Comparison of ENCODE assay signal across 8 cellular contexts in the genomic region with DNA sequence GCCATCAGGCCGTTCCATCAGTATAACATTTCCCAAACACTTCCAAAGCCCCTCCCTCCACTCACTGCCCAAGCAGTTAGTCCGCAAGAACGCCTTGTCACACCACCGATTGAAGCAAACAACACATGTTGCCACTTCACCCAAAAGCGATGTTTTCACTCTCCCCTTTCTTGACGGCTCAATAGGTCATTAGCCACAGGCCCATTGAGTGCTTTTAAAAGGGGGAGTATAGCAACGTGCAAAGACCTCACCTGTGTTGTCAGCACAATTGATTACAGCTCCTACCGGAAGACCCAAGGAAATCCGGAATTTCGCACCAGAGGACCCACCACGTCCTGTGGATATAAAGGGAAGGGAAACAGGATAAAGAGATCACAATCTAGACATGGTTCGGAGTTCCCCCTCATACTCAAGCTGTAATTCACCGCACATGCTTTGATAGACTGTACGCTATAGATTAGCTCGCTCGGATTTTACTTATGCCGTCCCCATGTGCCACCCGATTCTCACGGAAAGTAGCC. TPM values are rescaled to one million over a fixed set of nuclear protein-coding genes. Genes with fewer than 3 reads are reported as not detected.
DNase-seq lines count a peak whose midpoint lies in the region; ATAC-seq, FAIRE-seq and TF ChIP-seq lines count a peak whose summit lies in the region.

No MANE protein-coding gene starts in this region.

- H3K4me1 ChIP-seq in body of pancreas = peaks cover 28% of the 10 kb centered on the region
- H3K4me1 ChIP-seq in left lung = peaks cover 19 to 43% of the 10 kb centered on the region in 2 donors
- peaks cover 13% of the 10 kb centered on the region for H3K4me1 ChIP-seq in thymus (ENCODE audit: control insufficient read depth, insufficient read depth, low read length)

- H3K4me3 Mint-ChIP-seq in CD14-positive monocyte = peak overlapping the region; percentile 91 to 96

- DNase-seq in CD14-positive monocyte (ENCODE audit: low spot score) (no peak), body of pancreas (no peak), left lung (no peak), frontal cortex (ENCODE audit: low spot score in 2 of 2) (no peak), iPS-NIHi11 (ENCODE audit: low spot score) (no peak)
- no peak for DNase-seq in stimulated activated CD4-positive, alpha-beta T cell treated with anti-CD3 and anti-CD28 coated beads, Interleukin-2, amount 100 ng/mL, for 24 hours

- H3K4me3 ChIP-seq in body of pancreas (peak overlapping the region; percentile 55 to 93), left lung (peak overlapping the region; percentile 72 to 76), thymus (ENCODE audit: low read length) (peak overlapping the region; percentile 70)

- intact Hi-C loops in CD14-positive monocyte (cut with micrococcal nuclease) = loop anchor here in 1 of 2 donors (1.0 to 10.0 kb wide), 3 partner anchors 16 to 52 kb away; partner anchors contain the start of gene CWC25
- intact Hi-C loops in body of pancreas (cut with DNase I) = no loop called here
- intact Hi-C loops in left lung (cut with DNase I) = no loop called here

- H3K27ac ChIP-seq in KOPT-K1 (ENCODE audit: low read depth, low read length, poor library complexity, severe bottlenecking) (peak overlapping the region; percentile 81), body of pancreas (peak overlapping the region; percentile 90 to 95 (median 92)), left lung (peak overlapping the region; percentile 86 to 98), thymus (ENCODE audit: low read depth) (peak overlapping the region; percentile 97)

- ATAC-seq in body of pancreas (peak; percentile 1), left lung (peak; percentile 35)

- H3K9me3 Mint-ChIP-seq in CD14-positive monocyte = peaks cover 0 to 4% (median 0%) of the 10 kb centered on the region in 7 donors

- H3K4me1 Mint-ChIP-seq in CD14-positive monocyte = peaks cover 41% of the 10 kb centered on the region

- H3K9me3 ChIP-seq in KOPT-K1 (ENCODE audit: insufficient read depth, low read length, poor library complexity, severe bottlenecking) = no peaks in the 10 kb centered on the region
- no peaks in the 10 kb centered on the region for H3K9me3 ChIP-seq in body of pancreas
- H3K9me3 ChIP-seq in left lung = no peaks in the 10 kb centered on the region
- no peaks in the 10 kb centered on the region for H3K9me3 ChIP-seq in thymus (ENCODE audit: control insufficient read depth)

- no peak for TF ChIP-seq CTCF in CD14-positive monocyte (IDR thresholded peaks at IDR 0.05)
- no peak for TF ChIP-seq CTCF in body of pancreas (IDR thresholded peaks at IDR 0.05)
- TF ChIP-seq CTCF in left lung (IDR thresholded peaks at IDR 0.05) = no peak

- peaks cover 0 to 2% (median under 1%) of the 10 kb centered on the region in 3 donors for H3K27me3 Mint-ChIP-seq in CD14-positive monocyte (ENCODE audit: low read depth in 3 of 3)

- peaks cover 46 to 51% of the 10 kb centered on the region in 2 donors for H3K36me3 Mint-ChIP-seq in CD14-positive monocyte

- H3K36me3 ChIP-seq in KOPT-K1 (ENCODE audit: insufficient read depth, low read length) = peaks cover 53% of the 10 kb centered on the region
- peaks cover 4 to 14% of the 10 kb centered on the region in 2 donors for H3K36me3 ChIP-seq in body of pancreas (replicated peaks in 1 of 2; ENCODE audit: insufficient read depth in 1 of 2, low read depth in 2 of 2)
- peaks cover 0 to 50% of the 10 kb centered on the region in 2 donors for H3K36me3 ChIP-seq in left lung
- H3K36me3 ChIP-seq in thymus (ENCODE audit: control insufficient read depth, insufficient read depth) = peaks cover 27% of the 10 kb centered on the region

- H3K27me3 ChIP-seq in body of pancreas (no peaks in the 10 kb centered on the region), left lung (no peaks in the 10 kb centered on the region), thymus (ENCODE audit: control insufficient read depth, insufficient read depth) (no peaks in the 10 kb centered on the region)

- no peak for TF ChIP-seq POLR2A in body of pancreas (IDR thresholded peaks at IDR 0.05)

- 0 to 1% methylated on average over 17 to 19 of the region's 19 CpGs for WGBS in body of pancreas, 2 donors
- 2% methylated on average over 19 of the region's 19 CpGs for WGBS in thymus

- no peak for FAIRE-seq in frontal cortex (lab: Jason Lieb, UNC)

- peak overlapping the region; percentile 98 to 99 (median 99) for H3K27ac Mint-ChIP-seq in CD14-positive monocyte

RNA-seq across cellular contexts. Expression of gene RPL23, which starts 0.7 kb away (rescaled TPM):
- polyA plus RNA-seq in CD14-positive monocyte (100 to 1,000 TPM; 561 to 618 TPM), thymus (4,550 TPM)
- total RNA-seq in body of pancreas (100 to 1,000 TPM; 693 to 755 TPM), left lung (1,000 to 10,000 TPM; 1,144 to 1,160 TPM), frontal cortex (1,517 TPM)

RNA-seq across cellular contexts. Expression of gene LASP1, which starts 17.0 kb away (rescaled TPM):
- polyA plus RNA-seq in CD14-positive monocyte = 10 to 100 TPM; 70.6 to 93.7 TPM
- total RNA-seq in body of pancreas = 10 to 100 TPM; 70.3 to 76.1 TPM
- 100 to 1,000 TPM; 163 to 172 TPM for total RNA-seq in left lung
- 72.5 TPM for polyA plus RNA-seq in thymus
- 44.0 TPM for total RNA-seq in frontal cortex

RNA-seq across cellular contexts. Expression of gene CWC25, which starts 27.7 kb away (rescaled TPM):
- polyA plus RNA-seq in CD14-positive monocyte (1 to 10 TPM; 7.5 to 8.4 TPM), thymus (36.2 TPM)
- total RNA-seq in body of pancreas (10 to 100 TPM; 15.0 to 39.2 TPM), left lung (10 to 100 TPM; 15.0 to 22.3 TPM), frontal cortex (9.4 TPM)

RNA-seq across cellular contexts. Expression of gene PIP4K2B, which starts 53.5 kb away (rescaled TPM):
- polyA plus RNA-seq in CD14-positive monocyte (1 to 10 TPM; 4.4 to 4.6 TPM), thymus (17.8 TPM)
- total RNA-seq in body of pancreas (10 to 100 TPM; 20.2 to 30.3 TPM), left lung (10 to 100 TPM; 39.8 to 43.3 TPM), frontal cortex (172 TPM)
